In genomic region chr12:120000556-120000955, GRCh38 we compare ENCODE assay signal across 14 cellular contexts. TPM values are rescaled to one million over a fixed set of nuclear protein-coding genes. Genes with fewer than 3 reads are reported as not detected.
DNase-seq lines count a peak whose midpoint lies in the region; ATAC-seq and TF ChIP-seq lines count a peak whose summit lies in the region.
"Had no signal": no experiment of that assay in that cellular context is flagged by ENCODE, and none has a peak within 500 bp of the region (broad histone marks: within the 10 kb centered on the region; RNA-seq: fewer than 3 reads in every experiment).

No MANE protein-coding gene starts in this region.

- H3K9me3 ChIP-seq in hepatocyte (ENCODE audit: low read depth): no peaks in the 10 kb centered on the region

- no peaks in the 10 kb centered on the region for H3K9me2 ChIP-seq in hepatocyte (replicated peaks; ENCODE audit: insufficient read depth)

- no peak for TF ChIP-seq CTCF in hepatocyte (IDR thresholded peaks at IDR 0.05; ENCODE audit: poor library complexity)
- TF ChIP-seq CTCF in RWPE1 (conservative IDR thresholded peaks at IDR 0.05; ENCODE audit: low read depth): no peak

- H3K4me1 Mint-ChIP-seq in activated naive CD4-positive, alpha-beta T cell treated with anti-CD3 and anti-CD28 coated beads for 36 hours (ENCODE audit: low read depth): peaks cover 52% of the 10 kb centered on the region
- H3K4me1 Mint-ChIP-seq: B cell had no signal

- H3K36me3 Mint-ChIP-seq in activated naive CD4-positive, alpha-beta T cell treated with anti-CD3 and anti-CD28 coated beads for 36 hours (ENCODE audit: low read depth): peaks cover 58% of the 10 kb centered on the region
- H3K36me3 Mint-ChIP-seq in activated naive CD4-positive, alpha-beta T cell treated with anti-CD3 and anti-CD28 coated beads, Interleukin-2, amount 50 U/mL, for 72 hours: peaks cover 35 to 67% of the 10 kb centered on the region in 2 donors

- H3K4me3 Mint-ChIP-seq in activated naive CD4-positive, alpha-beta T cell treated with anti-CD3 and anti-CD28 coated beads for 36 hours: no peak overlapping the region
- H3K4me3 Mint-ChIP-seq: B cell, HFFc6 had no signal

- H3K27ac ChIP-seq in hepatocyte: no peak overlapping the region
- no peak overlapping the region for H3K27ac ChIP-seq in RWPE1

- POLR2A ChIA-PET in RWPE1 (lab: Yijun Ruan, JAX; ENCODE audit: low non-redundant PET): no interaction called here

- CTCF ChIA-PET in activated naive CD4-positive, alpha-beta T cell treated with anti-CD3 and anti-CD28 coated beads for 36 hours (lab: Charles Lee): interaction anchor here (1.6 kb wide), 1 partner anchor 87 kb away, joined by 3 read pairs; no protein-coding TSS in a partner anchor
- CTCF ChIA-PET in RWPE1 (lab: Yijun Ruan, JAX): no interaction called here

- no peaks in the 10 kb centered on the region for H3K9me3 Mint-ChIP-seq in activated naive CD4-positive, alpha-beta T cell treated with anti-CD3 and anti-CD28 coated beads for 36 hours
- H3K9me3 Mint-ChIP-seq in activated naive CD4-positive, alpha-beta T cell treated with anti-CD3 and anti-CD28 coated beads, Interleukin-2, amount 50 U/mL, for 72 hours: no peaks in the 10 kb centered on the region
- H3K9me3 Mint-ChIP-seq: HFFc6 had no signal

- intact Hi-C loops in activated naive CD4-positive, alpha-beta T cell treated with anti-CD3 and anti-CD28 coated beads for 36 hours (cut with micrococcal nuclease): loop anchor here (10.0 kb wide), 1 partner anchor 1626 kb away; the partner anchor contains the start of genes SUDS3 and TAOK3

- peak overlapping the region; percentile 16 for H3K27ac Mint-ChIP-seq in activated naive CD4-positive, alpha-beta T cell treated with anti-CD3 and anti-CD28 coated beads for 36 hours
- no peak overlapping the region for H3K27ac Mint-ChIP-seq in activated naive CD4-positive, alpha-beta T cell treated with anti-CD3 and anti-CD28 coated beads, Interleukin-2, amount 50 U/mL, for 72 hours
- H3K27ac Mint-ChIP-seq: B cell, HFFc6 had no signal

- H3K27me3 Mint-ChIP-seq in activated naive CD4-positive, alpha-beta T cell treated with anti-CD3 and anti-CD28 coated beads for 36 hours (ENCODE audit: low read depth): no peaks in the 10 kb centered on the region
- H3K27me3 Mint-ChIP-seq: B cell; CD4-positive, alpha-beta memory T cell had no signal

- H3K4me1 ChIP-seq in hepatocyte (ENCODE audit: insufficient read depth): no peaks in the 10 kb centered on the region

- no peak overlapping the region for H3K4me3 ChIP-seq in hepatocyte
- H3K4me3 ChIP-seq: GM12878 had no signal

- no peaks in the 10 kb centered on the region for H3K27me3 ChIP-seq in hepatocyte

- H3K4me2 ChIP-seq in hepatocyte: no peak overlapping the region

- H3K79me2 ChIP-seq in hepatocyte: no peaks in the 10 kb centered on the region

- H4K20me1 ChIP-seq in hepatocyte (ENCODE audit: insufficient read depth, poor library complexity, severe bottlenecking): no peaks in the 10 kb centered on the region

- no peak for ATAC-seq in activated naive CD4-positive, alpha-beta T cell treated with anti-CD3 and anti-CD28 coated beads, Interleukin-2, amount 50 U/mL, for 72 hours
- ATAC-seq: GM12878 had no signal

- H3K36me3 ChIP-seq in hepatocyte (replicated peaks; ENCODE audit: insufficient read depth, low read depth): no peaks in the 10 kb centered on the region

- no peak for DNase-seq in activated naive CD4-positive, alpha-beta T cell treated with anti-CD3 and anti-CD28 coated beads for 36 hours
- no peak for DNase-seq in activated naive CD4-positive, alpha-beta T cell treated with anti-CD3 and anti-CD28 coated beads, Interleukin-2, amount 50 U/mL, for 72 hours (ENCODE audit: low spot score in 2 of 2)
- peak; percentile 24 for DNase-seq in HuH-7 (ENCODE audit: low spot score)
- peak; percentile 24 for DNase-seq in hepatocyte (ENCODE audit: low spot score)
- peak; percentile 22 for DNase-seq in renal cortical epithelial cell (ENCODE audit: low read depth)
- no peak for DNase-seq in activated gamma-delta T cell treated with Interleukin-2 at 50 U/mL for 16 hours
- no peak for DNase-seq in RWPE1 (ENCODE audit: low spot score)
- DNase-seq: C1 segment of cervical spinal cord; CD4-positive, alpha-beta memory T cell; DMS79; HCEC 1CT; HFFc6 had no signal

- no peak overlapping the region for H2AFZ ChIP-seq in hepatocyte

- 76% methylated on average over 3 of the region's 3 CpGs for WGBS in hepatocyte (ENCODE audit: low lambda C conversion rate, missing lambda C conversion rate)

RNA-seq across cellular contexts. Expression of gene BICDL1, which starts 11.5 kb away (rescaled TPM):
- 100 to 1,000 TPM; 128 to 133 TPM for total RNA-seq in activated naive CD4-positive, alpha-beta T cell treated with anti-CD3 and anti-CD28 coated beads for 36 hours
- 100 to 1,000 TPM in 1 of 2 donors, 10 to 100 TPM in 1; 92.5 to 158 TPM for total RNA-seq in activated naive CD4-positive, alpha-beta T cell treated with anti-CD3 and anti-CD28 coated beads, Interleukin-2, amount 50 U/mL, for 72 hours
- 7.7 and 10.6 TPM in 2 replicates for total RNA-seq in hepatocyte
- polyA plus RNA-seq in hepatocyte: 21.9 and 26.6 TPM in 2 replicates
- total RNA-seq in renal cortical epithelial cell: 9.2 and 15.5 TPM in 2 replicates

Comparison
In these comparisons a context has a peak if more than half of its experiments do, and no peak if none do; other contexts are left out.
1. DNase-seq: peak in HuH-7 (single experiment), hepatocyte (single experiment) and renal cortical epithelial cell (single experiment); none in activated naive CD4-positive, alpha-beta T cell treated with anti-CD3 and anti-CD28 coated beads for 36 hours (single experiment), activated naive CD4-positive, alpha-beta T cell treated with anti-CD3 and anti-CD28 coated beads, Interleukin-2, amount 50 U/mL, for 72 hours (0 of 2), activated gamma-delta T cell treated with Interleukin-2 at 50 U/mL for 16 hours (single experiment) and RWPE1 (single experiment).